ENCODE assay signal across 44 cellular contexts in the genomic region with DNA sequence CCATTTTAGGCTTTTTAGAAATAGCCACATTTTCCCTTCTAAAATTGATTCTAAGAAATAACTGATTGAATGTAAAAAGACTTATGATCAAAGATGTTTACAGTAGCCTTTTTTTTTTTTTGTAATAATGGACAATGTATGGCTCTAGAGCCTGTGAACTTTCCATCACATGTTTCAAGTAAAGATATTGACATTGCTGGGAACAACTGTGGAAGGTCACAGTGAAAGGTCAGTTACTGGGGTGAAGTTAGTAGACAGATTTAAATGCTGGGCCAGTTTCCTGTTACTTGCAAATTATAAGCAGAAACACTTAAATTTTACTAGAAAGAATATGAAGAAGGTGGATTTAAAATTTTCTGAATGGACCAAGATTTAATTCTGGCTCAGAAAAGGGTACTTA. TPM values are rescaled to one million over a fixed set of nuclear protein-coding genes. Genes with fewer than 3 reads are reported as not detected.
"Had no signal": no experiment of that assay in that cellular context is flagged by ENCODE, and none has a peak within 500 bp of the region (broad histone marks: within the 10 kb centered on the region; RNA-seq: fewer than 3 reads in every experiment).

No MANE protein-coding gene starts in this region.

- DNase-seq: activated effector memory CD4-positive, alpha-beta T cell treated with anti-CD3 and anti-CD28 coated beads, Interleukin-2, amount 50 U/mL, for 16 hours; activated effector memory CD4-positive, alpha-beta T cell treated with Interleukin-2 at 50 U/mL for 16 hours; activated gamma-delta T cell; activated gamma-delta T cell treated with Interleukin-2 at 50 U/mL for 16 hours; activated naive CD4-positive, alpha-beta T cell; activated naive CD4-positive, alpha-beta T cell treated with anti-CD3 and anti-CD28 coated beads for 36 hours; activated naive CD4-positive, alpha-beta T cell treated with anti-CD3 and anti-CD28 coated beads, Interleukin-2, amount 10 ng/mL, durations not matched to agents 7 days and 5 days; activated naive CD4-positive, alpha-beta T cell treated with anti-CD3 and anti-CD28 coated beads, Interleukin-2, amount 50 U/mL, for 16 hours; activated naive CD4-positive, alpha-beta T cell treated with Interleukin-2 at 50 U/mL for 16 hours; activated naive CD8-positive, alpha-beta T cell treated with anti-CD3 and anti-CD28 coated beads for 36 hours; activated naive CD8-positive, alpha-beta T cell treated with anti-CD3 and anti-CD28 coated beads, Interleukin-2, amount 10 ng/mL, durations not matched to agents 7 days and 5 days; activated naive CD8-positive, alpha-beta T cell treated with anti-CD3 and anti-CD28 coated beads, Interleukin-2, amount 50 U/mL, for 24 hours; activated T-cell treated with anti-CD3 and anti-CD28 coated beads, Interleukin-2, amount 50 U/mL, for 1 hour; activated T-cell treated with anti-CD3 and anti-CD28 coated beads, Interleukin-2, amount 50 U/mL, for 24 hours; activated T-cell treated with anti-CD3 and anti-CD28 coated beads, Interleukin-2, amount 50 U/mL, for 4 hours; activated T-cell treated with anti-CD3 and anti-CD28 coated beads, Interleukin-2, amount 50 U/mL, for 48 hours; activated T-cell treated with anti-CD3 and anti-CD28 coated beads, Interleukin-2, amount 50 U/mL, for 72 hours; adrenal gland; amniotic stem cell; amygdala; anterior cingulate cortex; aorta; body of pancreas; brain microvascular endothelial cell; caudate nucleus; central memory CD4-positive, alpha-beta T cell; cerebellar nuclear complex had no signal

- H3K27ac ChIP-seq: adrenal gland, ascending aorta, body of pancreas, brain microvascular endothelial cell, breast epithelium, cardiac muscle cell had no signal

- H3K27me3 Mint-ChIP-seq: activated naive CD4-positive, alpha-beta T cell treated with anti-CD3 and anti-CD28 coated beads, Interleukin-2, amount 10 ng/mL, durations not matched to agents 7 days and 5 days; activated naive CD4-positive, alpha-beta T cell treated with anti-CD3 and anti-CD28 coated beads, Interleukin-2, amount 50 U/mL, for 24 hours; activated naive CD8-positive, alpha-beta T cell; activated naive CD8-positive, alpha-beta T cell treated with anti-CD3 and anti-CD28 coated beads for 36 hours; activated naive CD8-positive, alpha-beta T cell treated with anti-CD3 and anti-CD28 coated beads, Interleukin-2, amount 10 ng/mL, durations not matched to agents 7 days and 5 days; activated naive CD8-positive, alpha-beta T cell treated with anti-CD3 and anti-CD28 coated beads, Interleukin-2, amount 50 U/mL, for 24 hours; activated T-helper 17 cell treated with anti-CD3 and anti-CD28 coated beads, Interleukin-2, amount 50 U/mL, for 72 hours; brain; central memory CD8-positive, alpha-beta T cell had no signal

- H3K9me3 ChIP-seq: adrenal gland, ascending aorta, body of pancreas, breast epithelium had no signal

- H3K4me1 Mint-ChIP-seq: activated naive CD4-positive, alpha-beta T cell treated with anti-CD3 and anti-CD28 coated beads, Interleukin-2, amount 50 U/mL, for 24 hours; activated naive CD8-positive, alpha-beta T cell treated with anti-CD3 and anti-CD28 coated beads for 36 hours; activated T-helper 17 cell treated with anti-CD3 and anti-CD28 coated beads, Interleukin-2, amount 50 U/mL, for 72 hours; brain had no signal

- FAIRE-seq: bronchial epithelial cell had no signal

- ATAC-seq: activated naive CD4-positive, alpha-beta T cell treated with anti-CD3 and anti-CD28 coated beads, Interleukin-2, amount 50 U/mL, for 72 hours; activated naive CD8-positive, alpha-beta T cell treated with anti-CD3 and anti-CD28 coated beads, Interleukin-2, amount 50 U/mL, for 24 hours; activated T-cell treated with anti-CD3 and anti-CD28 coated beads, Interleukin-2, amount 50 U/mL, for 4 hours; activated T-cell treated with anti-CD3 and anti-CD28 coated beads, Interleukin-2, amount 50 U/mL, for 72 hours; activated T-helper 17 cell treated with anti-CD3 and anti-CD28 coated beads, Interleukin-2, amount 50 U/mL, for 72 hours; body of pancreas had no signal

- H3K36me3 Mint-ChIP-seq: activated naive CD4-positive, alpha-beta T cell treated with anti-CD3 and anti-CD28 coated beads, Interleukin-2, amount 10 ng/mL, durations not matched to agents 7 days and 5 days; activated naive CD4-positive, alpha-beta T cell treated with anti-CD3 and anti-CD28 coated beads, Interleukin-2, amount 50 U/mL, for 24 hours; activated naive CD4-positive, alpha-beta T cell treated with anti-CD3 and anti-CD28 coated beads, Interleukin-2, amount 50 U/mL, for 72 hours; activated naive CD8-positive, alpha-beta T cell; activated naive CD8-positive, alpha-beta T cell treated with anti-CD3 and anti-CD28 coated beads for 36 hours; brain had no signal

- H3K9me3 Mint-ChIP-seq: activated naive CD4-positive, alpha-beta T cell treated with anti-CD3 and anti-CD28 coated beads for 36 hours; activated naive CD4-positive, alpha-beta T cell treated with anti-CD3 and anti-CD28 coated beads, Interleukin-2, amount 10 ng/mL, durations not matched to agents 7 days and 5 days; activated naive CD4-positive, alpha-beta T cell treated with anti-CD3 and anti-CD28 coated beads, Interleukin-2, amount 50 U/mL, for 24 hours; activated naive CD4-positive, alpha-beta T cell treated with anti-CD3 and anti-CD28 coated beads, Interleukin-2, amount 50 U/mL, for 72 hours; activated naive CD8-positive, alpha-beta T cell treated with anti-CD3 and anti-CD28 coated beads for 36 hours; activated naive CD8-positive, alpha-beta T cell treated with anti-CD3 and anti-CD28 coated beads, Interleukin-2, amount 10 ng/mL, durations not matched to agents 7 days and 5 days; activated naive CD8-positive, alpha-beta T cell treated with anti-CD3 and anti-CD28 coated beads, Interleukin-2, amount 50 U/mL, for 24 hours; activated T-cell treated with anti-CD3 and anti-CD28 coated beads, Interleukin-2, amount 50 U/mL, for 24 hours; activated T-cell treated with anti-CD3 and anti-CD28 coated beads, Interleukin-2, amount 50 U/mL, for 4 hours; activated T-cell treated with anti-CD3 and anti-CD28 coated beads, Interleukin-2, amount 50 U/mL, for 72 hours; activated T-helper 1 cell treated with anti-CD3 and anti-CD28 coated beads, Interleukin-12 subunit alpha, Interleukin-12 subunit beta, Interleukin-2, Interleukin-4 antibody, amounts not matched to agents 30 ng/mL and 10 ng/mL and 1 ng/mL, durations not matched to agents 14 hours and 24 hours and 36 hours; activated T-helper 17 cell treated with anti-CD3 and anti-CD28 coated beads, Interleukin-2, amount 50 U/mL, for 72 hours; activated T-helper 2 cell treated with anti-CD3 and anti-CD28 coated beads, Interferon-gamma antibody, Interleukin-2, Interleukin-4, amounts not matched to agents 10 μg/mL and 5 μg/mL and 100 μg/mL, durations not matched to agents 14 hours and 24 hours and 36 hours; central memory CD8-positive, alpha-beta T cell had no signal

- H3K4me3 Mint-ChIP-seq: activated naive CD4-positive, alpha-beta T cell treated with anti-CD3 and anti-CD28 coated beads for 36 hours; activated naive CD4-positive, alpha-beta T cell treated with anti-CD3 and anti-CD28 coated beads, Interleukin-2, amount 10 ng/mL, durations not matched to agents 7 days and 5 days; activated naive CD4-positive, alpha-beta T cell treated with anti-CD3 and anti-CD28 coated beads, Interleukin-2, amount 50 U/mL, for 24 hours; activated naive CD8-positive, alpha-beta T cell; activated naive CD8-positive, alpha-beta T cell treated with anti-CD3 and anti-CD28 coated beads for 36 hours; activated naive CD8-positive, alpha-beta T cell treated with anti-CD3 and anti-CD28 coated beads, Interleukin-2, amount 10 ng/mL, durations not matched to agents 7 days and 5 days; activated naive CD8-positive, alpha-beta T cell treated with anti-CD3 and anti-CD28 coated beads, Interleukin-2, amount 50 U/mL, for 24 hours; activated T-cell treated with anti-CD3 and anti-CD28 coated beads, Interleukin-2, amount 50 U/mL, for 24 hours; activated T-cell treated with anti-CD3 and anti-CD28 coated beads, Interleukin-2, amount 50 U/mL, for 4 hours; activated T-cell treated with anti-CD3 and anti-CD28 coated beads, Interleukin-2, amount 50 U/mL, for 72 hours; activated T-helper 1 cell treated with anti-CD3 and anti-CD28 coated beads, Interleukin-12 subunit alpha, Interleukin-12 subunit beta, Interleukin-2, Interleukin-4 antibody, amounts not matched to agents 30 ng/mL and 10 ng/mL and 1 ng/mL, durations not matched to agents 14 hours and 24 hours and 36 hours; activated T-helper 17 cell treated with anti-CD3 and anti-CD28 coated beads, Interleukin-2, amount 50 U/mL, for 72 hours; brain; central memory CD8-positive, alpha-beta T cell had no signal

- H3K4me3 ChIP-seq: adrenal gland, ascending aorta, body of pancreas, breast epithelium, cardiac muscle cell had no signal

- H3K27ac Mint-ChIP-seq: activated naive CD4-positive, alpha-beta T cell treated with anti-CD3 and anti-CD28 coated beads for 36 hours; activated naive CD4-positive, alpha-beta T cell treated with anti-CD3 and anti-CD28 coated beads, Interleukin-2, amount 10 ng/mL, durations not matched to agents 7 days and 5 days; activated naive CD4-positive, alpha-beta T cell treated with anti-CD3 and anti-CD28 coated beads, Interleukin-2, amount 50 U/mL, for 24 hours; activated naive CD4-positive, alpha-beta T cell treated with anti-CD3 and anti-CD28 coated beads, Interleukin-2, amount 50 U/mL, for 72 hours; activated naive CD8-positive, alpha-beta T cell; activated naive CD8-positive, alpha-beta T cell treated with anti-CD3 and anti-CD28 coated beads for 36 hours; activated naive CD8-positive, alpha-beta T cell treated with anti-CD3 and anti-CD28 coated beads, Interleukin-2, amount 10 ng/mL, durations not matched to agents 7 days and 5 days; activated naive CD8-positive, alpha-beta T cell treated with anti-CD3 and anti-CD28 coated beads, Interleukin-2, amount 50 U/mL, for 24 hours; activated T-cell treated with anti-CD3 and anti-CD28 coated beads, Interleukin-2, amount 50 U/mL, for 24 hours; activated T-cell treated with anti-CD3 and anti-CD28 coated beads, Interleukin-2, amount 50 U/mL, for 72 hours; activated T-helper 1 cell treated with anti-CD3 and anti-CD28 coated beads, Interleukin-12 subunit alpha, Interleukin-12 subunit beta, Interleukin-2, Interleukin-4 antibody, amounts not matched to agents 30 ng/mL and 10 ng/mL and 1 ng/mL, durations not matched to agents 14 hours and 24 hours and 36 hours; activated T-helper 17 cell treated with anti-CD3 and anti-CD28 coated beads, Interleukin-2, amount 50 U/mL, for 72 hours; activated T-helper 2 cell treated with anti-CD3 and anti-CD28 coated beads, Interferon-gamma antibody, Interleukin-2, Interleukin-4, amounts not matched to agents 10 μg/mL and 5 μg/mL and 100 μg/mL, durations not matched to agents 14 hours and 24 hours and 36 hours; brain had no signal

- H3K27me3 ChIP-seq: ascending aorta, body of pancreas, brain microvascular endothelial cell, cardiac muscle cell had no signal

- H3K4me1 ChIP-seq: adrenal gland, ascending aorta, body of pancreas, breast epithelium had no signal

- H3K36me3 ChIP-seq: adrenal gland, ascending aorta, brain microvascular endothelial cell, breast epithelium, cardiac muscle cell had no signal

RNA-seq across cellular contexts. Expression of a gene that starts 18.4 kb away (rescaled TPM):
- total RNA-seq: activated naive CD4-positive, alpha-beta T cell treated with anti-CD3 and anti-CD28 coated beads for 36 hours; activated naive CD8-positive, alpha-beta T cell treated with anti-CD3 and anti-CD28 coated beads for 36 hours; activated naive CD8-positive, alpha-beta T cell treated with anti-CD3 and anti-CD28 coated beads, Interleukin-2, amount 10 ng/mL, durations not matched to agents 7 days and 5 days; activated T-cell treated with anti-CD3 and anti-CD28 coated beads, Interleukin-2, amount 50 U/mL, for 4 hours; activated T-cell treated with anti-CD3 and anti-CD28 coated beads, Interleukin-2, amount 50 U/mL, for 72 hours; activated T-helper 1 cell treated with anti-CD3 and anti-CD28 coated beads, Interleukin-12 subunit alpha, Interleukin-12 subunit beta, Interleukin-2, Interleukin-4 antibody, amounts not matched to agents 30 ng/mL and 10 ng/mL and 1 ng/mL, durations not matched to agents 14 hours and 24 hours and 36 hours; activated T-helper 17 cell treated with anti-CD3 and anti-CD28 coated beads, Interleukin-2, amount 50 U/mL, for 72 hours; activated T-helper 2 cell treated with anti-CD3 and anti-CD28 coated beads, Interferon-gamma antibody, Interleukin-2, Interleukin-4, amounts not matched to agents 10 μg/mL and 5 μg/mL and 100 μg/mL, durations not matched to agents 14 hours and 24 hours and 36 hours; adrenal gland; aorta; ascending aorta; astrocyte; body of pancreas; breast epithelium; bronchial epithelial cell; cardiac muscle cell; cardiac septum; cerebellum; chondrocyte had no signal
- polyA plus RNA-seq: adipose tissue, adrenal gland, aorta, cardiac muscle cell had no signal

RNA-seq across cellular contexts. Expression of a gene that starts 32.4 kb away (rescaled TPM):
- total RNA-seq: activated T-helper 1 cell treated with anti-CD3 and anti-CD28 coated beads, Interleukin-12 subunit alpha, Interleukin-12 subunit beta, Interleukin-2, Interleukin-4 antibody, amounts not matched to agents 30 ng/mL and 10 ng/mL and 1 ng/mL, durations not matched to agents 14 hours and 24 hours and 36 hours; adrenal gland; aorta; ascending aorta; astrocyte; body of pancreas; breast epithelium; bronchial epithelial cell; cardiac muscle cell; cardiac septum; cerebellum; chondrocyte had no signal
- polyA plus RNA-seq: adipose tissue, adrenal gland, aorta had no signal
